8 cellular contexts compared by ENCODE assay signal in genomic region chr11:61509058-61510029, GRCh38.
DNase-seq lines count a peak whose midpoint lies in the region; ATAC-seq and TF ChIP-seq lines count a peak whose summit lies in the region.

No MANE protein-coding gene starts in this region.

- ATAC-seq in HG03520 (IDR thresholded peaks at IDR 0.05; ENCODE audit: unreplicated experiment) = peak; percentile 62

- H3K27me3 ChIP-seq in subcutaneous abdominal adipose tissue (ENCODE audit: control insufficient read depth in 5 of 5, insufficient read depth in 4 of 5, low read length in 5 of 5) = peaks cover 14 to 61% (median 44%) of the 10 kb centered on the region in 5 donors

- H3K9me3 ChIP-seq in subcutaneous abdominal adipose tissue (ENCODE audit: control insufficient read depth in 5 of 5, low read length in 5 of 5) = no peaks in the 10 kb centered on the region

- H3K27ac Mint-ChIP-seq in nephron = no peak overlapping the region

- DNase-seq in NCI-H187 (lab: John Stamatoyannopoulos, UW) = peak; percentile 57 to 68
- DNase-seq in NCI-H187 treated with DMSO at 0.1 percent for 48 hours (lab: John Stamatoyannopoulos, UW) = no peak
- peak; percentile 27 for DNase-seq in NCI-H82 treated with DMSO at 0.1 percent for 48 hours (lab: John Stamatoyannopoulos, UW; ENCODE audit: unreplicated experiment)
- DNase-seq in activated T-helper 1 cell treated with Interleukin-2 at 50 U/mL for 16 hours (ENCODE audit: low read depth) = peak; percentile 30
- DNase-seq in fibroblast of peridontal ligament (ENCODE audit: extremely low read depth) = peak; percentile 52

- no peaks in the 10 kb centered on the region for H3K36me3 Mint-ChIP-seq in nephron (ENCODE audit: low read depth)

- peaks cover 0 to 32% (median 19%) of the 10 kb centered on the region in 5 donors for H3K4me1 ChIP-seq in subcutaneous abdominal adipose tissue (ENCODE audit: control insufficient read depth in 5 of 5, insufficient read depth in 5 of 5, low read length in 5 of 5)

- H3K27me3 Mint-ChIP-seq in nephron (ENCODE audit: low read depth) = peaks cover 83% of the 10 kb centered on the region

- H3K27ac ChIP-seq in subcutaneous abdominal adipose tissue (ENCODE audit: low read depth, low read length) = no peak overlapping the region

- H3K36me3 ChIP-seq in subcutaneous abdominal adipose tissue (ENCODE audit: control insufficient read depth in 5 of 5, insufficient read depth in 5 of 5, low read length in 5 of 5) = no peaks in the 10 kb centered on the region

- no peak overlapping the region for H3K9ac ChIP-seq in subcutaneous abdominal adipose tissue (ENCODE audit: low read length in 5 of 5)

- peak overlapping the region; percentile 22 to 58 (median 38) for H3K4me3 Mint-ChIP-seq in nephron

- H3K4me3 ChIP-seq in subcutaneous abdominal adipose tissue (ENCODE audit: low read depth in 1 of 5, low read length in 5 of 5) = peak overlapping the region in 4 of 5 donors; percentile 10 to 59 (median 42)

- peaks cover 40% of the 10 kb centered on the region for H3K4me1 Mint-ChIP-seq in nephron

- H3K9me3 Mint-ChIP-seq in nephron = no peaks in the 10 kb centered on the region

- TF ChIP-seq CTCF in nephron (IDR thresholded peaks at IDR 0.05; ENCODE audit: unreplicated experiment in 3 of 3) = peak; percentile 46 to 74 (median 55)
